In the genomic region with DNA sequence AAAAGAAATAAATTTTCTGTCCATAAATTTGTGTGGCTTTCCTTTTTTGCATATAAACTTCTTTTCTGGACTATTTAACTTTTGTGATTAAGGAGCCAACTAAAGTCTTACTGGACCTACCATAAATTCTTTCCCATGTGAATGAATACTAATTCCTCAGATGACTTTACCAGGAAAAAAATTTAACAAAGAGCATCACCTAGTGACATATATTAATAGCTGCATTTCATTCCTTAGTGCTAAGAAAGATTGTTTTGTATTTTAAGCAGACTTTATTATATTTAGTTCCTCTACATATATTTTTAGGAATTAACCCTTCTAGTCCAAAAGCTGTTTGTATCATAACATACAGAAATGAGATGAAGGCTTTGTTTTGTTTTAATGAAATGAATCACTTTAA, we compare ENCODE assay signal across 13 cellular contexts.
DNase-seq lines count a peak whose midpoint lies in the region; ATAC-seq and TF ChIP-seq lines count a peak whose summit lies in the region.
"Had no signal": no experiment of that assay in that cellular context is flagged by ENCODE, and none has a peak within 500 bp of the region (broad histone marks: within the 10 kb centered on the region; RNA-seq: fewer than 3 reads in every experiment).

No MANE protein-coding gene starts in this region.

- peaks cover 29% of the 10 kb centered on the region for H3K36me3 Mint-ChIP-seq in activated T-cell treated with anti-CD3 and anti-CD28 coated beads, Interleukin-2, amount 50 U/mL, for 24 hours (ENCODE audit: low read depth)

- H3K4me3 ChIP-seq in Loucy (ENCODE audit: low read length, poor library complexity, severe bottlenecking): no peak overlapping the region
- H3K4me3 ChIP-seq in cardiac fibroblast (replicated peaks in 1 of 2; ENCODE audit: low read depth in 2 of 2, low read length in 2 of 2): no peak overlapping the region
- no peak overlapping the region for H3K4me3 ChIP-seq in psoas muscle
- H3K4me3 ChIP-seq in mesendoderm (ENCODE audit: low read length): no peak overlapping the region
- H3K4me3 ChIP-seq: tibial nerve had no signal

- DNase-seq in EH (ENCODE audit: low read depth): peak; percentile 50
- DNase-seq in cardiac fibroblast (ENCODE audit: low read depth in 2 of 2): peak; percentile 18 to 32
- no peak for DNase-seq in psoas muscle
- DNase-seq in mesendoderm: no peak
- DNase-seq in activated T-cell treated with anti-CD3 and anti-CD28 coated beads, Interleukin-2, amount 50 U/mL, for 24 hours: no peak
- DNase-seq: glutamatergic neuron, NCI-H2081 treated with DMSO at 0.1 percent for 48 hours, SHP77 had no signal

- H3K4me3 Mint-ChIP-seq in activated T-cell treated with anti-CD3 and anti-CD28 coated beads, Interleukin-2, amount 50 U/mL, for 24 hours: no peak overlapping the region
- H3K4me3 Mint-ChIP-seq: activated T-helper 17 cell treated with anti-CD3 and anti-CD28 coated beads, Interleukin-2, amount 50 U/mL, for 72 hours had no signal

- no peak overlapping the region for H3K4ac ChIP-seq in mesendoderm (ENCODE audit: low read depth, low read length)

- H3K4me1 ChIP-seq in Loucy (ENCODE audit: insufficient read depth, low read length, poor library complexity, severe bottlenecking) (no peaks in the 10 kb centered on the region), psoas muscle (peaks cover 8% of the 10 kb centered on the region), mesendoderm (ENCODE audit: control insufficient read depth, low read depth, low read length) (no peaks in the 10 kb centered on the region)
- H3K4me1 ChIP-seq: tibial nerve had no signal

- H3K27ac ChIP-seq in psoas muscle (no peak overlapping the region), mesendoderm (ENCODE audit: low read depth, low read length) (no peak overlapping the region)
- H3K27ac ChIP-seq: tibial nerve had no signal

- no peaks in the 10 kb centered on the region for H3K9me3 ChIP-seq in Loucy (ENCODE audit: insufficient read depth, low read depth, low read length)
- no peaks in the 10 kb centered on the region for H3K9me3 ChIP-seq in psoas muscle
- H3K9me3 ChIP-seq: tibial nerve had no signal

- no peak overlapping the region for H3K56ac ChIP-seq in mesendoderm (ENCODE audit: low read length)

- no peaks in the 10 kb centered on the region for H3K27me3 ChIP-seq in Loucy (ENCODE audit: insufficient read depth, low read length, poor library complexity, severe bottlenecking)
- no peaks in the 10 kb centered on the region for H3K27me3 ChIP-seq in psoas muscle (ENCODE audit: insufficient read depth in 3 of 3, low read length in 2 of 3)
- H3K27me3 ChIP-seq in mesendoderm (ENCODE audit: insufficient read depth, low read length, poor library complexity): no peaks in the 10 kb centered on the region
- H3K27me3 ChIP-seq: tibial nerve had no signal

- H2BK15ac ChIP-seq in mesendoderm (replicated peaks; ENCODE audit: low read depth): no peak overlapping the region

- no peaks in the 10 kb centered on the region for H3K4me1 Mint-ChIP-seq in activated T-cell treated with anti-CD3 and anti-CD28 coated beads, Interleukin-2, amount 50 U/mL, for 24 hours (ENCODE audit: low read depth)
- H3K4me1 Mint-ChIP-seq: activated T-helper 17 cell treated with anti-CD3 and anti-CD28 coated beads, Interleukin-2, amount 50 U/mL, for 72 hours had no signal

- no peaks in the 10 kb centered on the region for H3F3A ChIP-seq in Loucy (ENCODE audit: low read depth)

- ATAC-seq in psoas muscle (no peak), HG02840 (IDR thresholded peaks at IDR 0.05; ENCODE audit: low FRiP score, unreplicated experiment) (no peak)
- ATAC-seq: activated CD4-positive, CD25-positive, alpha-beta regulatory T cell treated with anti-CD3 and anti-CD28 coated beads, Interleukin-2, amount 50 U/mL, for 24 hours; activated T-helper 17 cell treated with anti-CD3 and anti-CD28 coated beads, Interleukin-2, amount 50 U/mL, for 72 hours had no signal

- H3K27ac Mint-ChIP-seq in activated T-cell treated with anti-CD3 and anti-CD28 coated beads, Interleukin-2, amount 50 U/mL, for 24 hours: no peak overlapping the region
- H3K27ac Mint-ChIP-seq: activated T-helper 17 cell treated with anti-CD3 and anti-CD28 coated beads, Interleukin-2, amount 50 U/mL, for 72 hours had no signal

- no peak overlapping the region for H2BK120ac ChIP-seq in mesendoderm (ENCODE audit: low read depth, low read length)

- no peak overlapping the region for H2AK5ac ChIP-seq in mesendoderm (ENCODE audit: low read length)

- no peak overlapping the region for H3K18ac ChIP-seq in mesendoderm (ENCODE audit: low read length)

- TF ChIP-seq CTCF in Loucy (conservative IDR thresholded peaks at IDR 0.05; ENCODE audit: low read length) (peak; percentile 78), cardiac fibroblast (IDR thresholded peaks at IDR 0.05; ENCODE audit: low read depth, low read length) (peak; percentile 12), psoas muscle (IDR thresholded peaks at IDR 0.05) (peak; percentile 22)

- H4K20me1 ChIP-seq in Loucy (ENCODE audit: insufficient read depth, low read length, poor library complexity, severe bottlenecking): no peaks in the 10 kb centered on the region

- H3K9me3 Mint-ChIP-seq in activated T-cell treated with anti-CD3 and anti-CD28 coated beads, Interleukin-2, amount 50 U/mL, for 24 hours: no peaks in the 10 kb centered on the region
- H3K9me3 Mint-ChIP-seq: activated T-helper 17 cell treated with anti-CD3 and anti-CD28 coated beads, Interleukin-2, amount 50 U/mL, for 72 hours had no signal

- intact Hi-C loops in psoas muscle (cut with DNase I): no loop called here

- H3K79me1 ChIP-seq in mesendoderm (ENCODE audit: low read length): no peaks in the 10 kb centered on the region

- no peaks in the 10 kb centered on the region for H3K27me3 Mint-ChIP-seq in activated T-cell treated with anti-CD3 and anti-CD28 coated beads, Interleukin-2, amount 50 U/mL, for 24 hours
- H3K27me3 Mint-ChIP-seq: activated T-helper 17 cell treated with anti-CD3 and anti-CD28 coated beads, Interleukin-2, amount 50 U/mL, for 72 hours had no signal

- H3K79me2 ChIP-seq in Loucy (ENCODE audit: insufficient read depth, low read length) (no peaks in the 10 kb centered on the region), mesendoderm (ENCODE audit: control insufficient read depth, insufficient read depth, low read length) (no peaks in the 10 kb centered on the region)

- H4K5ac ChIP-seq in mesendoderm (ENCODE audit: low read length): no peak overlapping the region

- H3K9ac ChIP-seq in Loucy (ENCODE audit: low read depth, low read length, poor library complexity, severe bottlenecking) (no peak overlapping the region), mesendoderm (ENCODE audit: low read length) (no peak overlapping the region)

- no peak overlapping the region for H2BK5ac ChIP-seq in mesendoderm (ENCODE audit: low read length)

- H3K9me2 ChIP-seq in Loucy (replicated peaks; ENCODE audit: low read depth, low read length): no peaks in the 10 kb centered on the region

- H3K4me2 ChIP-seq in Loucy (ENCODE audit: low read depth, low read length, poor library complexity, severe bottlenecking): no peak overlapping the region
- no peak overlapping the region for H3K4me2 ChIP-seq in mesendoderm (ENCODE audit: low read length)

- H3K36me3 ChIP-seq in Loucy (ENCODE audit: insufficient read depth, low read length) (peaks cover 5% of the 10 kb centered on the region), psoas muscle (ENCODE audit: insufficient read depth in 1 of 2, low read depth in 1 of 2) (peaks cover 0 to 15% of the 10 kb centered on the region in 2 donors), mesendoderm (ENCODE audit: control insufficient read depth, insufficient read depth, low read length) (no peaks in the 10 kb centered on the region)

- no peak overlapping the region for H3K23ac ChIP-seq in mesendoderm (ENCODE audit: low read length)

- no peak overlapping the region for H2AFZ ChIP-seq in Loucy (ENCODE audit: low read length)

- no peak overlapping the region for H4K8ac ChIP-seq in mesendoderm (ENCODE audit: low read depth, low read length)

Comparison
In these comparisons a context has a peak if more than half of its experiments do, and no peak if none do; other contexts are left out.
1. DNase-seq: peak in EH (single experiment) and cardiac fibroblast (2 of 2); none in psoas muscle (0 of 2), mesendoderm (single experiment) and activated T-cell treated with anti-CD3 and anti-CD28 coated beads, Interleukin-2, amount 50 U/mL, for 24 hours (single experiment).
2. CTCF ChIP-seq: peak in every context shown above with its lines; median percentile 78 in Loucy; 22 in psoas muscle; 12 in cardiac fibroblast.